18 cellular contexts compared by ENCODE assay signal in genomic region chr2:228875152-228875875, GRCh38.
DNase-seq lines count a peak whose midpoint lies in the region; ATAC-seq lines count a peak whose summit lies in the region.
"Had no signal": no experiment of that assay in that cellular context is flagged by ENCODE, and none has a peak within 500 bp of the region (broad histone marks: within the 10 kb centered on the region; RNA-seq: fewer than 3 reads in every experiment).

No MANE protein-coding gene starts in this region.

- peak overlapping the region; percentile 28 for H3K9ac ChIP-seq in SK-N-MC (ENCODE audit: insufficient read length)

- no peak overlapping the region for H3K27ac Mint-ChIP-seq in activated naive CD8-positive, alpha-beta T cell treated with anti-CD3 and anti-CD28 coated beads for 36 hours
- H3K27ac Mint-ChIP-seq: naive thymus-derived CD4-positive, alpha-beta T cell; WTC11 had no signal

- no peak overlapping the region for H3K4me3 Mint-ChIP-seq in activated naive CD8-positive, alpha-beta T cell treated with anti-CD3 and anti-CD28 coated beads for 36 hours
- H3K4me3 Mint-ChIP-seq: naive thymus-derived CD4-positive, alpha-beta T cell; WTC11 had no signal

- H3K27ac ChIP-seq in SK-N-MC, result peak overlapping the region; percentile 74
- H3K27ac ChIP-seq: psoas muscle, testis had no signal

- no peaks in the 10 kb centered on the region for H3K27me3 Mint-ChIP-seq in activated naive CD8-positive, alpha-beta T cell treated with anti-CD3 and anti-CD28 coated beads for 36 hours
- H3K27me3 Mint-ChIP-seq: naive thymus-derived CD4-positive, alpha-beta T cell had no signal

- no peaks in the 10 kb centered on the region for H3K36me3 Mint-ChIP-seq in activated naive CD8-positive, alpha-beta T cell treated with anti-CD3 and anti-CD28 coated beads for 36 hours
- H3K36me3 Mint-ChIP-seq: naive thymus-derived CD4-positive, alpha-beta T cell; WTC11 had no signal

- ATAC-seq in GM18868 (IDR thresholded peaks at IDR 0.05; ENCODE audit: unreplicated experiment), result no peak
- no peak for ATAC-seq in GM21367 (IDR thresholded peaks at IDR 0.05; ENCODE audit: unreplicated experiment)
- ATAC-seq: esophagus mucosa; naive thymus-derived CD4-positive, alpha-beta T cell; psoas muscle; WTC11 had no signal

- DNase-seq in A172 (ENCODE audit: low spot score), result peak; percentile 26
- peak; percentile 27 for DNase-seq in GM03348 (ENCODE audit: low spot score)
- peak; percentile 87 for DNase-seq in SK-N-MC (ENCODE audit: low read depth, low spot score)
- peak; percentile 11 for DNase-seq in hepatic stellate cell (ENCODE audit: low spot score)
- no peak for DNase-seq in activated naive CD8-positive, alpha-beta T cell treated with anti-CD3 and anti-CD28 coated beads for 36 hours
- DNase-seq in GM19240 (ENCODE audit: insufficient read length, low spot score), result no peak
- DNase-seq: activated CD8-positive, alpha-beta memory T cell treated with anti-CD3 and anti-CD28 coated beads for 24 hours; anterior cingulate cortex; HCEC 1CT; naive thymus-derived CD4-positive, alpha-beta T cell; NCI-H1105 treated with DMSO at 0.1 percent for 48 hours; NCI-H510A treated with DMSO at 0.1 percent for 48 hours; psoas muscle; testis had no signal

- peaks cover 3% of the 10 kb centered on the region; the same call in 1 of the 2 replicates for H3K9me3 ChIP-seq in SK-N-MC (ENCODE audit: low read depth, low read length)
- H3K9me3 ChIP-seq: psoas muscle, testis had no signal

- peaks cover 5% of the 10 kb centered on the region for H3K9me3 Mint-ChIP-seq in activated naive CD8-positive, alpha-beta T cell treated with anti-CD3 and anti-CD28 coated beads for 36 hours

- H3K4me1 Mint-ChIP-seq in activated naive CD8-positive, alpha-beta T cell treated with anti-CD3 and anti-CD28 coated beads for 36 hours, result no peaks in the 10 kb centered on the region
- H3K4me1 Mint-ChIP-seq: naive thymus-derived CD4-positive, alpha-beta T cell had no signal

- peak overlapping the region; percentile 61 for H3K4me3 ChIP-seq in SK-N-MC
- H3K4me3 ChIP-seq: psoas muscle, testis had no signal

- no peaks in the 10 kb centered on the region for H3K36me3 ChIP-seq in SK-N-MC (ENCODE audit: insufficient read depth, low read length)

Comparison
In these comparisons a context has a peak if more than half of its experiments do, and no peak if none do; other contexts are left out.
1. DNase-seq: peak in A172 (single experiment), GM03348 (single experiment), SK-N-MC (single experiment) and hepatic stellate cell (single experiment); none in activated naive CD8-positive, alpha-beta T cell treated with anti-CD3 and anti-CD28 coated beads for 36 hours (single experiment) and GM19240 (single experiment).